ENCODE assay signal across 1 cellular context in the genomic region with DNA sequence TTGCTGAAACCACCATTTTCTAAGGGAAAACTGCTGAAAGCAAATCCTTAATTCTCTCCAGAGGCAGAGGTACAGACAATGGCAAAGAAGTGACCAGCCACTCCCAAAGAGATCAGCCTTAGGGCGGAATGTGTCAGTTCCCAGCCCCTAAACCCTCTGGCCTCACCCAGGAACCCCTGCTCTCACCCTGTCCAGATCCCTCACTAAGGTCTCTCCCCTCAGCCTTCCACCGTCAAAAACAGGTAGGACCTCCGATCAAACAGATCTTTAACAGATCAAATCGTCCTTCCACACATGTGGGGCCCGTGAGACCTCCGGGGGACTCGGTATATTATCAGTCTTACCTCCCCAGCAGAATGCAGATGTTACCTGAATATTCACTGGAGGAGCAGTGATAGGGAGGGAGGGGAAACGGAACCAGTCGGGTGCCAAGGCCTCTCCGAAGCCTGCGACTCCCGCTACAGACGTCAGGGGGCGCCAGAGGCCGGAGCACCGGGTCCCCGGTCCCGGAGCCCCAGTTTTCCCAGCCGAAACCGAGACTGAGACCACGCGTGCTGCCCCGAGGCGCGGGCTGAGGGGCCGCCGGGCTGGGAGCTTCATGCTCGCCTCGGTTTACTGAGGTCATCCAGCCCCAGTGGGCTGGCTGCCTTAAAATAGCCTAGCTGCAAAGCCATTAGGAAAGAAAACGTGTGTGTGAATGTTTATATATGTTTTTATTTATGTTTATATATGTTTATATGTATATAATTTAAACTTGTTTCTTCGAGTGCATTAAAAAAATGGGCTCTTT.
A peak's percentile ranks its signal among the peaks of the same experiment; 100 is the strongest.
TF ChIP-seq lines count a peak whose summit lies in the region.

No MANE protein-coding gene starts in this region.

TF ChIP-seq in HepG2, 621 proteins besides CTCF, POLR2A, EP300 and RAD21 (continued from another document):
- TF ChIP-seq, protein P1, sequence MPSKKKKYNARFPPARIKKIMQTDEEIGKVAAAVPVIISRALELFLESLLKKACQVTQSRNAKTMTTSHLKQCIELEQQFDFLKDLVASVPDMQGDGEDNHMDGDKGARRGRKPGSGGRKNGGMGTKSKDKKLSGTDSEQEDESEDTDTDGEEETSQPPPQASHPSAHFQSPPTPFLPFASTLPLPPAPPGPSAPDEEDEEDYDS (CRISPR knock-in tag; IDR thresholded peaks at IDR 0.05): 0 out of 2 replicates have a peak, but pooled peaks have one; percentile 19
- TF ChIP-seq, protein P2, sequence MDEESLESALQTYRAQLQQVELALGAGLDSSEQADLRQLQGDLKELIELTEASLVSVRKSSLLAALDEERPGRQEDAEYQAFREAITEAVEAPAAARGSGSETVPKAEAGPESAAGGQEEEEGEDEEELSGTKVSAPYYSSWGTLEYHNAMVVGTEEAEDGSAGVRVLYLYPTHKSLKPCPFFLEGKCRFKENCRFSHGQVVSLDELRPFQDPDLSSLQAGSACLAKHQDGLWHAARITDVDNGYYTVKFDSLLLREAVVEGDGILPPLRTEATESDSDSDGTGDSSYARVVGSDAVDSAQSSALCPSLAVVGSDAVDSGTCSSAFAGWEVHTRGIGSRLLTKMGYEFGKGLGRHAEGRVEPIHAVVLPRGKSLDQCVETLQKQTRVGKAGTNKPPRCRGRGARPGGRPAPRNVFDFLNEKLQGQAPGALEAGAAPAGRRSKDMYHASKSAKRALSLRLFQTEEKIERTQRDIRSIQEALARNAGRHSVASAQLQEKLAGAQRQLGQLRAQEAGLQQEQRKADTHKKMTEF (CRISPR knock-in tag; IDR thresholded peaks at IDR 0.05): peak; percentile 57; the same call in 1 of the 2 replicates
- TF ChIP-seq, protein P3, sequence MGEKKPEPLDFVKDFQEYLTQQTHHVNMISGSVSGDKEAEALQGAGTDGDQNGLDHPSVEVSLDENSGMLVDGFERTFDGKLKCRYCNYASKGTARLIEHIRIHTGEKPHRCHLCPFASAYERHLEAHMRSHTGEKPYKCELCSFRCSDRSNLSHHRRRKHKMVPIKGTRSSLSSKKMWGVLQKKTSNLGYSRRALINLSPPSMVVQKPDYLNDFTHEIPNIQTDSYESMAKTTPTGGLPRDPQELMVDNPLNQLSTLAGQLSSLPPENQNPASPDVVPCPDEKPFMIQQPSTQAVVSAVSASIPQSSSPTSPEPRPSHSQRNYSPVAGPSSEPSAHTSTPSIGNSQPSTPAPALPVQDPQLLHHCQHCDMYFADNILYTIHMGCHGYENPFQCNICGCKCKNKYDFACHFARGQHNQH (CRISPR knock-in tag; IDR thresholded peaks at IDR 0.05): 0 out of 2 replicates have a peak, but pooled peaks have one; percentile 21
- TF ChIP-seq, protein P4, sequence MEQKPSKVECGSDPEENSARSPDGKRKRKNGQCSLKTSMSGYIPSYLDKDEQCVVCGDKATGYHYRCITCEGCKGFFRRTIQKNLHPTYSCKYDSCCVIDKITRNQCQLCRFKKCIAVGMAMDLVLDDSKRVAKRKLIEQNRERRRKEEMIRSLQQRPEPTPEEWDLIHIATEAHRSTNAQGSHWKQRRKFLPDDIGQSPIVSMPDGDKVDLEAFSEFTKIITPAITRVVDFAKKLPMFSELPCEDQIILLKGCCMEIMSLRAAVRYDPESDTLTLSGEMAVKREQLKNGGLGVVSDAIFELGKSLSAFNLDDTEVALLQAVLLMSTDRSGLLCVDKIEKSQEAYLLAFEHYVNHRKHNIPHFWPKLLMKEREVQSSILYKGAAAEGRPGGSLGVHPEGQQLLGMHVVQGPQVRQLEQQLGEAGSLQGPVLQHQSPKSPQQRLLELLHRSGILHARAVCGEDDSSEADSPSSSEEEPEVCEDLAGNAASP (CRISPR knock-in tag; IDR thresholded peaks at IDR 0.05; ENCODE audit: borderline replicate concordance): 0 out of 2 replicates have a peak, but pooled peaks have one; percentile 31
- TF ChIP-seq HDAC1 (CRISPR knock-in tag; IDR thresholded peaks at IDR 0.05) (0 out of 2 replicates have a peak, but pooled peaks have one; percentile 13), ZNF720 (CRISPR knock-in tag; IDR thresholded peaks at IDR 0.05) (no peak), ZNF331 (CRISPR knock-in tag; IDR thresholded peaks at IDR 0.05) (0 out of 2 replicates have a peak, but pooled peaks have one; percentile 14), REL (CRISPR knock-in tag; conservative IDR thresholded peaks at IDR 0.05) (no peak), SMC3 (IDR thresholded peaks at IDR 0.05; ENCODE audit: low read length) (peak; percentile 63), STAG1 (CRISPR knock-in tag; IDR thresholded peaks at IDR 0.05) (peak; percentile 97), ETV5 (CRISPR knock-in tag; IDR thresholded peaks at IDR 0.05; ENCODE audit: borderline replicate concordance) (0 out of 2 replicates have a peak, but pooled peaks have one; percentile 21), XRCC5 (optimal IDR thresholded peaks at IDR 0.05; ENCODE audit: low read length) (peak; percentile 21), SALL1 (CRISPR knock-in tag; IDR thresholded peaks at IDR 0.05) (peak; percentile 29; the same call in 1 of the 2 replicates), TBX2 (CRISPR knock-in tag; IDR thresholded peaks at IDR 0.05; ENCODE audit: borderline replicate concordance) (no peak), ZNF670 (CRISPR knock-in tag; IDR thresholded peaks at IDR 0.05; ENCODE audit: borderline replicate concordance) (0 out of 2 replicates have a peak, but pooled peaks have one; percentile 26), ZNF124 (CRISPR knock-in tag; IDR thresholded peaks at IDR 0.05) (peak; percentile 70; the same call in 1 of the 2 replicates), ERF (CRISPR knock-in tag; IDR thresholded peaks at IDR 0.05) (0 out of 2 replicates have a peak, but pooled peaks have one; percentile 40), NCOA2 (CRISPR knock-in tag; IDR thresholded peaks at IDR 0.05) (0 out of 2 replicates have a peak, but pooled peaks have one; percentile 12), PPARG (CRISPR knock-in tag; conservative IDR thresholded peaks at IDR 0.05) (peak; percentile 51; the same call in 1 of the 2 replicates), TRIM24 (CRISPR knock-in tag; IDR thresholded peaks at IDR 0.05) (no peak), ZMYM4 (CRISPR knock-in tag; IDR thresholded peaks at IDR 0.05) (0 out of 2 replicates have a peak, but pooled peaks have one; percentile 14), KDM2A (CRISPR knock-in tag; IDR thresholded peaks at IDR 0.05; ENCODE audit: borderline replicate concordance, low read depth) (peak; percentile 74; the same call in 1 of the 2 replicates), FOXC1 (CRISPR knock-in tag; IDR thresholded peaks at IDR 0.05; ENCODE audit: borderline replicate concordance) (peak; percentile 34; the same call in 1 of the 2 replicates), ZNF816 (CRISPR knock-in tag; IDR thresholded peaks at IDR 0.05; ENCODE audit: borderline replicate concordance) (no peak)
- TF ChIP-seq, protein P5, sequence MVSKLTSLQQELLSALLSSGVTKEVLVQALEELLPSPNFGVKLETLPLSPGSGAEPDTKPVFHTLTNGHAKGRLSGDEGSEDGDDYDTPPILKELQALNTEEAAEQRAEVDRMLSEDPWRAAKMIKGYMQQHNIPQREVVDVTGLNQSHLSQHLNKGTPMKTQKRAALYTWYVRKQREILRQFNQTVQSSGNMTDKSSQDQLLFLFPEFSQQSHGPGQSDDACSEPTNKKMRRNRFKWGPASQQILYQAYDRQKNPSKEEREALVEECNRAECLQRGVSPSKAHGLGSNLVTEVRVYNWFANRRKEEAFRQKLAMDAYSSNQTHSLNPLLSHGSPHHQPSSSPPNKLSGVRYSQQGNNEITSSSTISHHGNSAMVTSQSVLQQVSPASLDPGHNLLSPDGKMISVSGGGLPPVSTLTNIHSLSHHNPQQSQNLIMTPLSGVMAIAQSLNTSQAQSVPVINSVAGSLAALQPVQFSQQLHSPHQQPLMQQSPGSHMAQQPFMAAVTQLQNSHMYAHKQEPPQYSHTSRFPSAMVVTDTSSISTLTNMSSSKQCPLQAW (CRISPR knock-in tag; IDR thresholded peaks at IDR 0.05): peak; percentile 40; the same call in 1 of the 2 replicates
- TF ChIP-seq, protein P6, sequence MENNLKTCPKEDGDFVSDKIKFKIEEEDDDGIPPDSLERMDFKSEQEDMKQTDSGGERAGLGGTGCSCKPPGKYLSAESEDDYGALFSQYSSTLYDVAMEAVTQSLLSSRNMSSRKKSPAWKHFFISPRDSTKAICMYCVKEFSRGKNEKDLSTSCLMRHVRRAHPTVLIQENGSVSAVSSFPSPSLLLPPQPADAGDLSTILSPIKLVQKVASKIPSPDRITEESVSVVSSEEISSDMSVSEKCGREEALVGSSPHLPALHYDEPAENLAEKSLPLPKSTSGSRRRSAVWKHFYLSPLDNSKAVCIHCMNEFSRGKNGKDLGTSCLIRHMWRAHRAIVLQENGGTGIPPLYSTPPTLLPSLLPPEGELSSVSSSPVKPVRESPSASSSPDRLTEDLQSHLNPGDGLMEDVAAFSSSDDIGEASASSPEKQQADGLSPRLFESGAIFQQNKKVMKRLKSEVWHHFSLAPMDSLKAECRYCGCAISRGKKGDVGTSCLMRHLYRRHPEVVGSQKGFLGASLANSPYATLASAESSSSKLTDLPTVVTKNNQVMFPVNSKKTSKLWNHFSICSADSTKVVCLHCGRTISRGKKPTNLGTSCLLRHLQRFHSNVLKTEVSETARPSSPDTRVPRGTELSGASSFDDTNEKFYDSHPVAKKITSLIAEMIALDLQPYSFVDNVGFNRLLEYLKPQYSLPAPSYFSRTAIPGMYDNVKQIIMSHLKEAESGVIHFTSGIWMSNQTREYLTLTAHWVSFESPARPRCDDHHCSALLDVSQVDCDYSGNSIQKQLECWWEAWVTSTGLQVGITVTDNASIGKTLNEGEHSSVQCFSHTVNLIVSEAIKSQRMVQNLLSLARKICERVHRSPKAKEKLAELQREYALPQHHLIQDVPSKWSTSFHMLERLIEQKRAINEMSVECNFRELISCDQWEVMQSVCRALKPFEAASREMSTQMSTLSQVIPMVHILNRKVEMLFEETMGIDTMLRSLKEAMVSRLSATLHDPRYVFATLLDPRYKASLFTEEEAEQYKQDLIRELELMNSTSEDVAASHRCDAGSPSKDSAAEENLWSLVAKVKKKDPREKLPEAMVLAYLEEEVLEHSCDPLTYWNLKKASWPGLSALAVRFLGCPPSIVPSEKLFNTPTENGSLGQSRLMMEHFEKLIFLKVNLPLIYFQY (CRISPR knock-in tag; IDR thresholded peaks at IDR 0.05; ENCODE audit: borderline replicate concordance): peak; percentile 62; the same call in 1 of the 2 replicates
- TF ChIP-seq, protein P7, sequence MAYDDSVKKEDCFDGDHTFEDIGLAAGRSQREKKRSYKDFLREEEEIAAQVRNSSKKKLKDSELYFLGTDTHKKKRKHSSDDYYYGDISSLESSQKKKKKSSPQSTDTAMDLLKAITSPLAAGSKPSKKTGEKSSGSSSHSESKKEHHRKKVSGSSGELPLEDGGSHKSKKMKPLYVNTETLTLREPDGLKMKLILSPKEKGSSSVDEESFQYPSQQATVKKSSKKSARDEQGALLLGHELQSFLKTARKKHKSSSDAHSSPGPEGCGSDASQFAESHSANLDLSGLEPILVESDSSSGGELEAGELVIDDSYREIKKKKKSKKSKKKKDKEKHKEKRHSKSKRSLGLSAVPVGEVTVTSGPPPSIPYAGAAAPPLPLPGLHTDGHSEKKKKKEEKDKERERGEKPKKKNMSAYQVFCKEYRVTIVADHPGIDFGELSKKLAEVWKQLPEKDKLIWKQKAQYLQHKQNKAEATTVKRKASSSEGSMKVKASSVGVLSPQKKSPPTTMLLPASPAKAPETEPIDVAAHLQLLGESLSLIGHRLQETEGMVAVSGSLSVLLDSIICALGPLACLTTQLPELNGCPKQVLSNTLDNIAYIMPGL (CRISPR knock-in tag; IDR thresholded peaks at IDR 0.05; ENCODE audit: borderline replicate concordance in 1 of 2, low read depth in 1 of 2): peak; percentile 28 to 43; a peak in 2 of 4 replicates
- TF ChIP-seq, protein P8, sequence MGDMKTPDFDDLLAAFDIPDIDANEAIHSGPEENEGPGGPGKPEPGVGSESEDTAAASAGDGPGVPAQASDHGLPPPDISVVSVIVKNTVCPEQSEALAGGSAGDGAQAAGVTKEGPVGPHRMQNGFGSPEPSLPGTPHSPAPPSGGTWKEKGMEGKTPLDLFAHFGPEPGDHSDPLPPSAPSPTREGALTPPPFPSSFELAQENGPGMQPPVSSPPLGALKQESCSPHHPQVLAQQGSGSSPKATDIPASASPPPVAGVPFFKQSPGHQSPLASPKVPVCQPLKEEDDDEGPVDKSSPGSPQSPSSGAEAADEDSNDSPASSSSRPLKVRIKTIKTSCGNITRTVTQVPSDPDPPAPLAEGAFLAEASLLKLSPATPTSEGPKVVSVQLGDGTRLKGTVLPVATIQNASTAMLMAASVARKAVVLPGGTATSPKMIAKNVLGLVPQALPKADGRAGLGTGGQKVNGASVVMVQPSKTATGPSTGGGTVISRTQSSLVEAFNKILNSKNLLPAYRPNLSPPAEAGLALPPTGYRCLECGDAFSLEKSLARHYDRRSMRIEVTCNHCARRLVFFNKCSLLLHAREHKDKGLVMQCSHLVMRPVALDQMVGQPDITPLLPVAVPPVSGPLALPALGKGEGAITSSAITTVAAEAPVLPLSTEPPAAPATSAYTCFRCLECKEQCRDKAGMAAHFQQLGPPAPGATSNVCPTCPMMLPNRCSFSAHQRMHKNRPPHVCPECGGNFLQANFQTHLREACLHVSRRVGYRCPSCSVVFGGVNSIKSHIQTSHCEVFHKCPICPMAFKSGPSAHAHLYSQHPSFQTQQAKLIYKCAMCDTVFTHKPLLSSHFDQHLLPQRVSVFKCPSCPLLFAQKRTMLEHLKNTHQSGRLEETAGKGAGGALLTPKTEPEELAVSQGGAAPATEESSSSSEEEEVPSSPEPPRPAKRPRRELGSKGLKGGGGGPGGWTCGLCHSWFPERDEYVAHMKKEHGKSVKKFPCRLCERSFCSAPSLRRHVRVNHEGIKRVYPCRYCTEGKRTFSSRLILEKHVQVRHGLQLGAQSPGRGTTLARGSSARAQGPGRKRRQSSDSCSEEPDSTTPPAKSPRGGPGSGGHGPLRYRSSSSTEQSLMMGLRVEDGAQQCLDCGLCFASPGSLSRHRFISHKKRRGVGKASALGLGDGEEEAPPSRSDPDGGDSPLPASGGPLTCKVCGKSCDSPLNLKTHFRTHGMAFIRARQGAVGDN (CRISPR knock-in tag; IDR thresholded peaks at IDR 0.05): peak; percentile 62
TF ChIP-seq in HepG2: peak in this region for 26.
